In the genomic region with DNA sequence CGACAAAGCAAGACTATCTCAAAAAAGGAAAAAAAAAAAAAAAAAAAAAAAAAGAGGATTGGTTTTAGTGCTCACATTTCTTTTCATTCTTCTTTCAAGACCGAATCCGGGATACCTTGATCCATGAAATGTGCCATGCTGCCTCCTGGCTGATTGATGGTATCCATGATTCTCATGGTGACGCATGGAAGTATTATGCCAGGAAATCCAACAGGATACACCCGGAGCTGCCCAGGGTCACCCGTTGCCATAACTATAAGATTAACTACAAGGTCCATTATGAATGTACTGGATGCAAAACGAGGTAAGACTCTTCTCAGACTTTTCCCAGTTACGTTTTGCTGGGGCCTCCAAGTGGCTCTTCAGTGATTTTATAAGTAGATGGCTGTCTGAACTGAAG, we compare ENCODE assay signal across 16 cellular contexts. TPM values are rescaled to one million over a fixed set of nuclear protein-coding genes. Genes with fewer than 3 reads are reported as not detected.
DNase-seq lines count a peak whose midpoint lies in the region; ATAC-seq and TF ChIP-seq lines count a peak whose summit lies in the region.
"Had no signal": no experiment of that assay in that cellular context is flagged by ENCODE, and none has a peak within 500 bp of the region (broad histone marks: within the 10 kb centered on the region; RNA-seq: fewer than 3 reads in every experiment).

No MANE protein-coding gene starts in this region.

- 90 to 93% methylated on average over 8 of the region's 8 CpGs for WGBS in sigmoid colon, 2 donors

- no peaks in the 10 kb centered on the region for H3K27me3 ChIP-seq in sigmoid colon

- no peaks in the 10 kb centered on the region for H3K9me3 Mint-ChIP-seq in activated CD8-positive, alpha-beta memory T cell treated with anti-CD3 and anti-CD28 coated beads, Interleukin-2, amount 10 ng/mL, durations not matched to agents 7 days and 5 days (ENCODE audit: low read depth)
- H3K9me3 Mint-ChIP-seq in activated T-helper 1 cell treated with anti-CD3 and anti-CD28 coated beads, Interleukin-12 subunit alpha, Interleukin-12 subunit beta, Interleukin-2, Interleukin-4 antibody, amounts not matched to agents 30 ng/mL and 10 ng/mL and 1 ng/mL, durations not matched to agents 14 hours and 24 hours and 36 hours, result no peaks in the 10 kb centered on the region
- H3K9me3 Mint-ChIP-seq in type B pancreatic cell, result no peaks in the 10 kb centered on the region
- H3K9me3 Mint-ChIP-seq: CD4-positive, CD25-positive, alpha-beta regulatory T cell had no signal

- TF ChIP-seq POLR2A in sigmoid colon (IDR thresholded peaks at IDR 0.05), result no peak

- ATAC-seq in activated CD8-positive, alpha-beta memory T cell treated with anti-CD3 and anti-CD28 coated beads, Interleukin-2, amount 10 ng/mL, durations not matched to agents 7 days and 5 days, result no peak
- ATAC-seq: HCT116 had no signal

- intact Hi-C loops in activated T-helper 1 cell treated with anti-CD3 and anti-CD28 coated beads, Interleukin-12 subunit alpha, Interleukin-12 subunit beta, Interleukin-2, Interleukin-4 antibody, amounts not matched to agents 30 ng/mL and 10 ng/mL and 1 ng/mL, durations not matched to agents 14 hours and 24 hours and 36 hours (cut with micrococcal nuclease), result loop anchor here (10.0 kb wide), 1 partner anchor 497 kb away; a partner anchor contains a TSS
- intact Hi-C loops in sigmoid colon (cut with DNase I), result no loop called here

- no peaks in the 10 kb centered on the region for H3K27me3 Mint-ChIP-seq in activated CD8-positive, alpha-beta memory T cell treated with anti-CD3 and anti-CD28 coated beads, Interleukin-2, amount 10 ng/mL, durations not matched to agents 7 days and 5 days
- H3K27me3 Mint-ChIP-seq in activated T-helper 1 cell treated with anti-CD3 and anti-CD28 coated beads, Interleukin-12 subunit alpha, Interleukin-12 subunit beta, Interleukin-2, Interleukin-4 antibody, amounts not matched to agents 30 ng/mL and 10 ng/mL and 1 ng/mL, durations not matched to agents 14 hours and 24 hours and 36 hours (ENCODE audit: insufficient read depth), result no peaks in the 10 kb centered on the region
- H3K27me3 Mint-ChIP-seq in type B pancreatic cell, result no peaks in the 10 kb centered on the region
- H3K27me3 Mint-ChIP-seq: CD4-positive, CD25-positive, alpha-beta regulatory T cell had no signal

- H3K4me3 ChIP-seq in sigmoid colon, result no peak overlapping the region
- H3K4me3 ChIP-seq: BLaER1 treated with 17β-estradiol and CSF1 and Interleukin-3, amounts not matched to agents 10 nM and 100 nM had no signal

- peaks cover 0 to 53% (median 5%) of the 10 kb centered on the region in 4 donors for H3K36me3 ChIP-seq in sigmoid colon

- no peak overlapping the region for H3K27ac ChIP-seq in sigmoid colon
- H3K27ac ChIP-seq: BLaER1 treated with 17β-estradiol and CSF1 and Interleukin-3, amounts not matched to agents 10 nM and 100 nM had no signal

- H3K27ac Mint-ChIP-seq in activated CD8-positive, alpha-beta memory T cell treated with anti-CD3 and anti-CD28 coated beads, Interleukin-2, amount 10 ng/mL, durations not matched to agents 7 days and 5 days, result peak overlapping the region; percentile 5
- peak overlapping the region; percentile 56 for H3K27ac Mint-ChIP-seq in activated T-helper 1 cell treated with anti-CD3 and anti-CD28 coated beads, Interleukin-12 subunit alpha, Interleukin-12 subunit beta, Interleukin-2, Interleukin-4 antibody, amounts not matched to agents 30 ng/mL and 10 ng/mL and 1 ng/mL, durations not matched to agents 14 hours and 24 hours and 36 hours
- no peak overlapping the region for H3K27ac Mint-ChIP-seq in type B pancreatic cell

- DNase-seq in activated CD8-positive, alpha-beta memory T cell treated with anti-CD3 and anti-CD28 coated beads, Interleukin-2, amount 10 ng/mL, durations not matched to agents 7 days and 5 days, result no peak
- no peak for DNase-seq in activated CD8-positive, alpha-beta memory T cell treated with anti-CD3 and anti-CD28 coated beads, Interleukin-2, amount 50 U/mL, for 48 hours
- no peak for DNase-seq in activated T-helper 1 cell treated with anti-CD3 and anti-CD28 coated beads, Interleukin-12 subunit alpha, Interleukin-12 subunit beta, Interleukin-2, Interleukin-4 antibody, amounts not matched to agents 30 ng/mL and 10 ng/mL and 1 ng/mL, durations not matched to agents 14 hours and 24 hours and 36 hours (ENCODE audit: low spot score)
- DNase-seq in glomerular endothelial cell (ENCODE audit: extremely low read depth, low read depth, low spot score), result peak; percentile 68
- peak; percentile 25 for DNase-seq in sigmoid colon
- no peak for DNase-seq in type B pancreatic cell (ENCODE audit: extremely low spot score, unreplicated experiment)
- no peak for DNase-seq in NCI-H524 treated with DMSO at 0.1 percent for 48 hours (lab: John Stamatoyannopoulos, UW)
- DNase-seq in NCI-H82 treated with DMSO at 0.1 percent for 48 hours (lab: John Stamatoyannopoulos, UW; ENCODE audit: unreplicated experiment), result no peak
- DNase-seq: ACHN; Calu3; CD4-positive, CD25-positive, alpha-beta regulatory T cell; DMS 273 treated with DMSO at 0.1 percent for 48 hours had no signal

- H3K9me3 ChIP-seq in sigmoid colon, result no peaks in the 10 kb centered on the region

- peaks cover 69% of the 10 kb centered on the region for H3K36me3 Mint-ChIP-seq in activated CD8-positive, alpha-beta memory T cell treated with anti-CD3 and anti-CD28 coated beads, Interleukin-2, amount 10 ng/mL, durations not matched to agents 7 days and 5 days
- H3K36me3 Mint-ChIP-seq in activated T-helper 1 cell treated with anti-CD3 and anti-CD28 coated beads, Interleukin-12 subunit alpha, Interleukin-12 subunit beta, Interleukin-2, Interleukin-4 antibody, amounts not matched to agents 30 ng/mL and 10 ng/mL and 1 ng/mL, durations not matched to agents 14 hours and 24 hours and 36 hours (ENCODE audit: low read depth), result peaks cover 63% of the 10 kb centered on the region
- peaks cover 7% of the 10 kb centered on the region for H3K36me3 Mint-ChIP-seq in type B pancreatic cell

- TF ChIP-seq CTCF in sigmoid colon (IDR thresholded peaks at IDR 0.05), result no peak
- no peak for TF ChIP-seq CTCF in type B pancreatic cell (conservative IDR thresholded peaks at IDR 0.05)

- no peak overlapping the region for H3K4me3 Mint-ChIP-seq in activated CD8-positive, alpha-beta memory T cell treated with anti-CD3 and anti-CD28 coated beads, Interleukin-2, amount 10 ng/mL, durations not matched to agents 7 days and 5 days
- H3K4me3 Mint-ChIP-seq in activated T-helper 1 cell treated with anti-CD3 and anti-CD28 coated beads, Interleukin-12 subunit alpha, Interleukin-12 subunit beta, Interleukin-2, Interleukin-4 antibody, amounts not matched to agents 30 ng/mL and 10 ng/mL and 1 ng/mL, durations not matched to agents 14 hours and 24 hours and 36 hours, result no peak overlapping the region
- no peak overlapping the region for H3K4me3 Mint-ChIP-seq in type B pancreatic cell

- TF ChIP-seq EP300 in sigmoid colon (IDR thresholded peaks at IDR 0.05), result no peak

- peaks cover 57% of the 10 kb centered on the region for H3K4me1 Mint-ChIP-seq in activated CD8-positive, alpha-beta memory T cell treated with anti-CD3 and anti-CD28 coated beads, Interleukin-2, amount 10 ng/mL, durations not matched to agents 7 days and 5 days
- H3K4me1 Mint-ChIP-seq in activated T-helper 1 cell treated with anti-CD3 and anti-CD28 coated beads, Interleukin-12 subunit alpha, Interleukin-12 subunit beta, Interleukin-2, Interleukin-4 antibody, amounts not matched to agents 30 ng/mL and 10 ng/mL and 1 ng/mL, durations not matched to agents 14 hours and 24 hours and 36 hours (ENCODE audit: low read depth), result peaks cover 74% of the 10 kb centered on the region
- H3K4me1 Mint-ChIP-seq in type B pancreatic cell (ENCODE audit: unreplicated experiment), result no peaks in the 10 kb centered on the region

- no peaks in the 10 kb centered on the region for H3K4me1 ChIP-seq in sigmoid colon

- CTCF ChIA-PET in activated CD8-positive, alpha-beta memory T cell treated with anti-CD3 and anti-CD28 coated beads, Interleukin-2, amount 10 ng/mL, durations not matched to agents 7 days and 5 days (lab: Charles Lee), result no interaction called here

RNA-seq across cellular contexts. Expression of a gene that starts 6.1 kb away (rescaled TPM):
- total RNA-seq in activated CD8-positive, alpha-beta memory T cell treated with anti-CD3 and anti-CD28 coated beads, Interleukin-2, amount 10 ng/mL, durations not matched to agents 7 days and 5 days, result 100 to 1,000 TPM in 1 of 2 experiments, 10 to 100 TPM in 1; 97.4 to 119 TPM
- total RNA-seq in activated T-helper 1 cell treated with anti-CD3 and anti-CD28 coated beads, Interleukin-12 subunit alpha, Interleukin-12 subunit beta, Interleukin-2, Interleukin-4 antibody, amounts not matched to agents 30 ng/mL and 10 ng/mL and 1 ng/mL, durations not matched to agents 14 hours and 24 hours and 36 hours, result 53.9 and 55.4 TPM in 2 replicates
- total RNA-seq in glomerular endothelial cell (not detected in 2 replicates), sigmoid colon (not detected), type B pancreatic cell (ENCODE audit: low replicate concordance) (not detected in 2 replicates)
- 1 to 10 TPM in 1 of 3 donors, under 1 TPM in 2; 0.60 to 6.5 (median 0.69) TPM for polyA plus RNA-seq in sigmoid colon
- total RNA-seq: A172, Calu3, Daoy had no signal

RNA-seq across cellular contexts. Expression of a gene that starts 34.0 kb away (rescaled TPM):
- total RNA-seq in activated CD8-positive, alpha-beta memory T cell treated with anti-CD3 and anti-CD28 coated beads, Interleukin-2, amount 10 ng/mL, durations not matched to agents 7 days and 5 days, result 1 to 10 TPM; 4.3 to 6.7 TPM
- 4.3 and 4.8 TPM in 2 replicates for total RNA-seq in activated T-helper 1 cell treated with anti-CD3 and anti-CD28 coated beads, Interleukin-12 subunit alpha, Interleukin-12 subunit beta, Interleukin-2, Interleukin-4 antibody, amounts not matched to agents 30 ng/mL and 10 ng/mL and 1 ng/mL, durations not matched to agents 14 hours and 24 hours and 36 hours
- total RNA-seq in glomerular endothelial cell (0.15 and 2.5 TPM in 2 replicates), sigmoid colon (1 to 10 TPM; 1.4 to 5.0 (median 3.9) TPM), type B pancreatic cell (ENCODE audit: low replicate concordance) (0.79 and 2.1 TPM in 2 replicates)
- 1 to 10 TPM in 1 of 3 donors, under 1 TPM in 2; 0.60 to 1.5 (median 0.69) TPM for polyA plus RNA-seq in sigmoid colon

Comparison
In these comparisons a context has a peak if more than half of its experiments do, and no peak if none do; other contexts are left out.
1. DNase-seq: peak in glomerular endothelial cell (single experiment) and sigmoid colon (single experiment); none in activated CD8-positive, alpha-beta memory T cell treated with anti-CD3 and anti-CD28 coated beads, Interleukin-2, amount 10 ng/mL, durations not matched to agents 7 days and 5 days (single experiment), activated CD8-positive, alpha-beta memory T cell treated with anti-CD3 and anti-CD28 coated beads, Interleukin-2, amount 50 U/mL, for 48 hours (single experiment), activated T-helper 1 cell treated with anti-CD3 and anti-CD28 coated beads, Interleukin-12 subunit alpha, Interleukin-12 subunit beta, Interleukin-2, Interleukin-4 antibody, amounts not matched to agents 30 ng/mL and 10 ng/mL and 1 ng/mL, durations not matched to agents 14 hours and 24 hours and 36 hours (single experiment), type B pancreatic cell (single experiment), NCI-H524 treated with DMSO at 0.1 percent for 48 hours (single experiment) and NCI-H82 treated with DMSO at 0.1 percent for 48 hours (single experiment).
2. RNA of a gene that starts 6.1 kb away (total RNA-seq): 97.4 to 119 TPM in activated CD8-positive, alpha-beta memory T cell treated with anti-CD3 and anti-CD28 coated beads, Interleukin-2, amount 10 ng/mL, durations not matched to agents 7 days and 5 days and 53.9 to 55.4 TPM in activated T-helper 1 cell treated with anti-CD3 and anti-CD28 coated beads, Interleukin-12 subunit alpha, Interleukin-12 subunit beta, Interleukin-2, Interleukin-4 antibody, amounts not matched to agents 30 ng/mL and 10 ng/mL and 1 ng/mL, durations not matched to agents 14 hours and 24 hours and 36 hours; not detected in glomerular endothelial cell, not detected in sigmoid colon and not detected in type B pancreatic cell; every median in the first group is over 10 times any median in the second.